In the genomic region with DNA sequence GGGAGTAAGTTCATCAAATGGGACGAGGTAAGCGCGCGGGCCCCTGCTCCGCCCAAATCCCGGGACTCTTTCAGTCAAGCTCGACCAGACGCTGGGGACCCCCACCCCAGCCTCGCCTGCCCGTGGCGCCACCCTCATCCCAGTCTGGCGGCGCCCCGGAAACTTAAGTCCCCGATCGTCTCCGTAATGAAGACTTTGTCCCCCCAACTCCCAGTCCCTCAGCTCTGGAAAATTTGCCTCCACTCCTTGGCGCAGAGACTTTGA, we compare ENCODE assay signal across 8 cellular contexts. TPM values are rescaled to one million over a fixed set of nuclear protein-coding genes. Genes with fewer than 3 reads are reported as not detected.
A peak's percentile ranks its signal among the peaks of the same experiment; 100 is the strongest.
DNase-seq lines count a peak whose midpoint lies in the region; TF ChIP-seq lines count a peak whose summit lies in the region.

No MANE protein-coding gene starts in this region.

- H3K9ac ChIP-seq in OCI-LY3 (ENCODE audit: low read length) (peak overlapping the region; percentile 88), trophoblast cell (ENCODE audit: low read length) (peak overlapping the region; percentile 82)

- H3K79me2 ChIP-seq in DOHH2 (ENCODE audit: control insufficient read depth, low read length) (peaks cover 15% of the 10 kb centered on the region), OCI-LY3 (ENCODE audit: low read length) (peaks cover 27% of the 10 kb centered on the region), trophoblast cell (ENCODE audit: control insufficient read depth, insufficient read depth, low read length, poor library complexity) (peaks cover 12% of the 10 kb centered on the region)

- no peak overlapping the region for H2BK12ac ChIP-seq in trophoblast cell (ENCODE audit: low read length)

- H3K14ac ChIP-seq in trophoblast cell (ENCODE audit: low read length): peak overlapping the region; percentile 4

- no peak overlapping the region for H3K23ac ChIP-seq in trophoblast cell (ENCODE audit: low read length)

- peaks cover 16% of the 10 kb centered on the region for H3F3A ChIP-seq in DOHH2 (ENCODE audit: control insufficient read depth, insufficient read depth)

- H3K27me3 ChIP-seq in DOHH2 (ENCODE audit: control insufficient read depth, low read length) (no peaks in the 10 kb centered on the region), OCI-LY3 (ENCODE audit: low read depth, low read length) (no peaks in the 10 kb centered on the region), trophoblast cell (ENCODE audit: insufficient read depth, low read length) (no peaks in the 10 kb centered on the region)

- H2BK5ac ChIP-seq in trophoblast cell (ENCODE audit: low read depth, low read length, poor library complexity): peak overlapping the region; percentile 0

- TF ChIP-seq CTCF in DOHH2 (IDR thresholded peaks at IDR 0.05; ENCODE audit: low read depth, low read length, poor library complexity, severe bottlenecking) (no peak), OCI-LY3 (IDR thresholded peaks at IDR 0.05; ENCODE audit: low read depth, low read length) (no peak), epithelial cell of proximal tubule (conservative IDR thresholded peaks at IDR 0.05; ENCODE audit: low read depth, low read length) (no peak)

- H3K9me3 ChIP-seq in DOHH2 (ENCODE audit: control insufficient read depth, insufficient read depth, low read length) (no peaks in the 10 kb centered on the region), OCI-LY3 (ENCODE audit: insufficient read depth, low read length) (no peaks in the 10 kb centered on the region), trophoblast cell (ENCODE audit: insufficient read depth, low read depth, low read length) (peaks cover 2% of the 10 kb centered on the region)

- H3K27ac ChIP-seq in DOHH2 (ENCODE audit: low read depth, low read length) (peak overlapping the region; percentile 5; the same call in 1 of the 2 replicates), OCI-LY3 (ENCODE audit: low read length) (peak overlapping the region; percentile 36; the same call in 1 of the 2 replicates), trophoblast cell (ENCODE audit: low read depth, low read length) (no peak overlapping the region)

- peak overlapping the region; percentile 28 for H2BK120ac ChIP-seq in trophoblast cell (ENCODE audit: insufficient read depth, low read length, poor library complexity)

- peak overlapping the region; percentile 74 for H4K91ac ChIP-seq in trophoblast cell (ENCODE audit: low read depth, low read length)

- peak overlapping the region; percentile 97 for H3K4me2 ChIP-seq in DOHH2 (ENCODE audit: low read length)
- H3K4me2 ChIP-seq in OCI-LY3 (ENCODE audit: low read length): peak overlapping the region; percentile 78
- peak overlapping the region; percentile 85 for H3K4me2 ChIP-seq in trophoblast cell (ENCODE audit: low read length)

- H2AFZ ChIP-seq in OCI-LY3 (ENCODE audit: low read depth, low read length) (no peak overlapping the region), trophoblast cell (ENCODE audit: insufficient read depth, low read length, poor library complexity) (peak overlapping the region; percentile 41)

- H2AK5ac ChIP-seq in trophoblast cell (ENCODE audit: low read length): no peak overlapping the region

- no peaks in the 10 kb centered on the region for H3K9me2 ChIP-seq in DOHH2 (replicated peaks; ENCODE audit: control insufficient read depth, low read length)

- DNase-seq in epithelial cell of proximal tubule (ENCODE audit: low read depth): no peak
- DNase-seq in trophoblast cell: no peak
- DNase-seq in RPMI8226: no peak
- DNase-seq in islet precursor cell: no peak
- DNase-seq in middle frontal gyrus (ENCODE audit: extremely low spot score, low spot score): no peak
- no peak for DNase-seq in head of caudate nucleus

- H3K4me3 ChIP-seq in DOHH2 (ENCODE audit: low read length): peak overlapping the region; percentile 95
- H3K4me3 ChIP-seq in OCI-LY3 (ENCODE audit: low read length): peak overlapping the region; percentile 93
- peak overlapping the region; percentile 95 for H3K4me3 ChIP-seq in epithelial cell of proximal tubule (ENCODE audit: low read depth, low read length)
- H3K4me3 ChIP-seq in trophoblast cell (ENCODE audit: low read depth, low read length): peak overlapping the region; percentile 79

- H3K4ac ChIP-seq in trophoblast cell (ENCODE audit: low read depth, low read length): peak overlapping the region; percentile 81

- peaks cover 42% of the 10 kb centered on the region for H3K4me1 ChIP-seq in DOHH2 (ENCODE audit: control insufficient read depth, low read length)
- H3K4me1 ChIP-seq in OCI-LY3 (ENCODE audit: low read length): peaks cover 33% of the 10 kb centered on the region
- H3K4me1 ChIP-seq in trophoblast cell (ENCODE audit: control insufficient read depth in 1 of 2, insufficient read depth in 2 of 2, low read length in 2 of 2): peaks cover 8 to 16% of the 10 kb centered on the region in 2 experiments

- H4K20me1 ChIP-seq in DOHH2 (ENCODE audit: control insufficient read depth, insufficient read depth, low read depth, low read length): peaks cover 5% of the 10 kb centered on the region; the same call in 1 of the 2 replicates
- H4K20me1 ChIP-seq in OCI-LY3 (ENCODE audit: insufficient read depth, low read length): peaks cover 11% of the 10 kb centered on the region; the same call in 1 of the 2 replicates

- H3K18ac ChIP-seq in trophoblast cell (ENCODE audit: low read length): peak overlapping the region; percentile 74

- H3K36me3 ChIP-seq in DOHH2 (ENCODE audit: control insufficient read depth, low read length) (peaks cover 18% of the 10 kb centered on the region), OCI-LY3 (replicated peaks; ENCODE audit: low read depth, low read length) (peaks cover 10% of the 10 kb centered on the region), trophoblast cell (ENCODE audit: control insufficient read depth in 1 of 2, insufficient read depth in 2 of 2, low read length in 2 of 2) (peaks cover 22 to 30% of the 10 kb centered on the region in 2 experiments)

- intact Hi-C loops in head of caudate nucleus (cut with DNase I): no loop called here

- no CpG with 5 or more reads among the region's 18 CpGs for WGBS in trophoblast cell (ENCODE audit: extremely low coverage, insufficient coverage, insufficient read length)

- H4K12ac ChIP-seq in trophoblast cell (ENCODE audit: low read depth, low read length): no peak overlapping the region

- peak overlapping the region; percentile 52 for H4K8ac ChIP-seq in trophoblast cell (ENCODE audit: low read depth, low read length)

- H3K79me1 ChIP-seq in trophoblast cell (ENCODE audit: low read length): peaks cover 23% of the 10 kb centered on the region

RNA-seq across cellular contexts. Expression of gene PLCB3, which starts 0.3 kb away (rescaled TPM):
- 42.8 and 43.5 TPM in 2 replicates for total RNA-seq in epithelial cell of proximal tubule
- 26.2 and 26.8 TPM in 2 replicates for polyA plus RNA-seq in trophoblast cell (2013)

RNA-seq across cellular contexts. Expression of gene PPP1R14B, which starts 4.9 kb away (rescaled TPM):
- total RNA-seq in epithelial cell of proximal tubule: 674 and 753 TPM in 2 replicates
- polyA plus RNA-seq in trophoblast cell (2013): 390 and 396 TPM in 2 replicates

RNA-seq across cellular contexts. Expression of gene FKBP2, which starts 10.8 kb away (rescaled TPM):
- total RNA-seq in epithelial cell of proximal tubule: 72.6 and 184 TPM in 2 replicates
- 78.2 and 80.2 TPM in 2 replicates for polyA plus RNA-seq in trophoblast cell (2013)

RNA-seq across cellular contexts. Expression of gene VEGFB, which starts 17.3 kb away (rescaled TPM):
- 15.6 and 25.7 TPM in 2 replicates for total RNA-seq in epithelial cell of proximal tubule
- 76.2 and 77.7 TPM in 2 replicates for polyA plus RNA-seq in trophoblast cell (2013)

RNA-seq across cellular contexts. Expression of gene DNAJC4, which starts 21.3 kb away (rescaled TPM):
- total RNA-seq in epithelial cell of proximal tubule: 12.5 and 17.6 TPM in 2 replicates
- polyA plus RNA-seq in trophoblast cell (2013): 32.7 and 35.1 TPM in 2 replicates
